16 cellular contexts compared by ENCODE assay signal in genomic region chr1:218464871-218465270, GRCh38.
"Had no signal": no experiment of that assay in that cellular context is flagged by ENCODE, and none has a peak within 500 bp of the region (broad histone marks: within the 10 kb centered on the region; RNA-seq: fewer than 3 reads in every experiment).

No MANE protein-coding gene starts in this region.

- ATAC-seq: activated T-helper 17 cell treated with anti-CD3 and anti-CD28 coated beads, Interleukin-2, amount 50 U/mL, for 72 hours; esophagus mucosa; naive thymus-derived CD4-positive, alpha-beta T cell; right cardiac atrium; stimulated activated memory B cell treated with anti-CD40 and anti-IgM and Interleukin-4, amounts not matched to agents 10 μg/mL and 1 μg/mL and 100 μg/mL, for 72 hours; WTC11 had no signal

- H3K36me3 ChIP-seq: adrenal gland had no signal

- H3K9me3 ChIP-seq: adrenal gland had no signal

- H3K36me3 Mint-ChIP-seq: activated naive CD4-positive, alpha-beta T cell treated with anti-CD3 and anti-CD28 coated beads, Interleukin-2, amount 10 ng/mL, durations not matched to agents 7 days and 5 days; naive thymus-derived CD4-positive, alpha-beta T cell; stimulated activated memory B cell treated with anti-CD40 and anti-IgM and Interleukin-4, amounts not matched to agents 10 μg/mL and 1 μg/mL and 100 μg/mL, for 72 hours; type B pancreatic cell; WTC11 had no signal

- H3K9me3 Mint-ChIP-seq: activated naive CD4-positive, alpha-beta T cell treated with anti-CD3 and anti-CD28 coated beads, Interleukin-2, amount 10 ng/mL, durations not matched to agents 7 days and 5 days; activated T-helper 17 cell treated with anti-CD3 and anti-CD28 coated beads, Interleukin-2, amount 50 U/mL, for 72 hours; stimulated activated memory B cell treated with anti-CD40 and anti-IgM and Interleukin-4, amounts not matched to agents 10 μg/mL and 1 μg/mL and 100 μg/mL, for 72 hours; T-helper 1 cell treated with Interleukin-12 subunit alpha and Interleukin-12 subunit beta and Interleukin-4 antibody, amounts not matched to agents 30 μg/mL and 1 μg/mL, for 36 hours; WTC11 had no signal

- DNase-seq: activated CD4-positive, alpha-beta T cell treated with anti-CD3 and anti-CD28 coated beads for 48 hours; activated CD8-positive, alpha-beta memory T cell treated with anti-CD3 and anti-CD28 coated beads for 24 hours; activated naive CD4-positive, alpha-beta T cell treated with anti-CD3 and anti-CD28 coated beads, Interleukin-2, amount 10 ng/mL, durations not matched to agents 7 days and 5 days; adrenal gland; dorsolateral prefrontal cortex; hypothalamus; naive thymus-derived CD4-positive, alpha-beta T cell; posterior cingulate gyrus; right cardiac atrium had no signal

- H3K4me3 ChIP-seq: adrenal gland, dorsolateral prefrontal cortex, lung had no signal

- H3K4me1 Mint-ChIP-seq: activated naive CD4-positive, alpha-beta T cell treated with anti-CD3 and anti-CD28 coated beads, Interleukin-2, amount 10 ng/mL, durations not matched to agents 7 days and 5 days; activated T-helper 17 cell treated with anti-CD3 and anti-CD28 coated beads, Interleukin-2, amount 50 U/mL, for 72 hours; naive thymus-derived CD4-positive, alpha-beta T cell had no signal

- H3K4me3 Mint-ChIP-seq: activated naive CD4-positive, alpha-beta T cell treated with anti-CD3 and anti-CD28 coated beads, Interleukin-2, amount 10 ng/mL, durations not matched to agents 7 days and 5 days; activated T-helper 17 cell treated with anti-CD3 and anti-CD28 coated beads, Interleukin-2, amount 50 U/mL, for 72 hours; naive thymus-derived CD4-positive, alpha-beta T cell; stimulated activated memory B cell treated with anti-CD40 and anti-IgM and Interleukin-4, amounts not matched to agents 10 μg/mL and 1 μg/mL and 100 μg/mL, for 72 hours; T-helper 1 cell treated with Interleukin-12 subunit alpha and Interleukin-12 subunit beta and Interleukin-4 antibody, amounts not matched to agents 30 μg/mL and 1 μg/mL, for 36 hours; type B pancreatic cell; WTC11 had no signal

- H3K27me3 Mint-ChIP-seq: activated naive CD4-positive, alpha-beta T cell treated with anti-CD3 and anti-CD28 coated beads, Interleukin-2, amount 10 ng/mL, durations not matched to agents 7 days and 5 days; naive thymus-derived CD4-positive, alpha-beta T cell; stimulated activated memory B cell treated with anti-CD40 and anti-IgM and Interleukin-4, amounts not matched to agents 10 μg/mL and 1 μg/mL and 100 μg/mL, for 72 hours; type B pancreatic cell had no signal

- H3K27me3 ChIP-seq: adrenal gland had no signal

- H3K27ac Mint-ChIP-seq: activated naive CD4-positive, alpha-beta T cell treated with anti-CD3 and anti-CD28 coated beads, Interleukin-2, amount 10 ng/mL, durations not matched to agents 7 days and 5 days; activated T-helper 17 cell treated with anti-CD3 and anti-CD28 coated beads, Interleukin-2, amount 50 U/mL, for 72 hours; naive thymus-derived CD4-positive, alpha-beta T cell; stimulated activated memory B cell treated with anti-CD40 and anti-IgM and Interleukin-4, amounts not matched to agents 10 μg/mL and 1 μg/mL and 100 μg/mL, for 72 hours; T-helper 1 cell treated with Interleukin-12 subunit alpha and Interleukin-12 subunit beta and Interleukin-4 antibody, amounts not matched to agents 30 μg/mL and 1 μg/mL, for 36 hours; type B pancreatic cell; WTC11 had no signal
